Comparison of ENCODE assay signal across 1 cellular context in genomic region chr20:23078351-23078993, GRCh38.
TF ChIP-seq lines count a peak whose summit lies in the region.

No MANE protein-coding gene starts in this region.

TF ChIP-seq in SK-N-SH, 30 proteins besides CTCF, POLR2A, EP300 and RAD21 (continued from another document):
- TF ChIP-seq PBX3 (IDR thresholded peaks at IDR 0.05) (no peak), EZH2phosphoT487 (IDR thresholded peaks at IDR 0.05; ENCODE audit: borderline replicate concordance, low read depth) (no peak), POLR2AphosphoS5 (IDR thresholded peaks at IDR 0.05; ENCODE audit: low read depth, low read length) (no peak), YY1 (IDR thresholded peaks at IDR 0.05; ENCODE audit: low read depth) (no peak), RXRA (IDR thresholded peaks at IDR 0.05; ENCODE audit: borderline replicate concordance, low read depth) (no peak), ELF1 (IDR thresholded peaks at IDR 0.05) (no peak), MEF2A (IDR thresholded peaks at IDR 0.05; ENCODE audit: borderline replicate concordance, low read depth) (no peak), SMC3 (IDR thresholded peaks at IDR 0.05; ENCODE audit: low read depth, low read length) (no peak), REST (IDR thresholded peaks at IDR 0.05; ENCODE audit: low read depth, low read length) (no peak), GABPA (IDR thresholded peaks at IDR 0.05; ENCODE audit: low read depth) (no peak)
